ENCODE assay signal across 21 cellular contexts in the genomic region with DNA sequence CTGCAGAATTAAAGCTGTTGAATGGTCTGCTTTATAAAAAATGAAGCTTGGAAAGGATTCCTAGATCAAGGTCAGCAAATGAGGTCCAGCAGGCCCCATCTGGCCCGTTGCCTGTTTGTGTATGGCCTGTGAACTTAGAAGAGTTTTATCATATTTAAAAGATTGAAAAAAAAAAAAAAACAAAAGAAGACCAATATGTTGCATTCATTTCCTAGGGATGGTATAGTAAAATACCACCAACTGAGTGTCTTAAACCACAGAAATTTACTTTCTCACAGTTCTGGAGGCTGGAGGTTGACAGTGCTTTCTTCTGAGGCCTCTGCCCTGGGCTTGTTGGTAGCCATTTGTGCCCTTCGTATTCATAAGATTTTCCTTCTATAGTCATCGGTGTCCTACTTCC.
"Had no signal": no experiment of that assay in that cellular context is flagged by ENCODE, and none has a peak within 500 bp of the region (broad histone marks: within the 10 kb centered on the region; RNA-seq: fewer than 3 reads in every experiment).

No MANE protein-coding gene starts in this region.

- H3K27me3 ChIP-seq: ascending aorta, MG63, Peyer's patch had no signal

- ATAC-seq: activated CD8-positive, alpha-beta T cell treated with anti-CD3 and anti-CD28 coated beads, Interleukin-2, amount 10 ng/mL, durations not matched to agents 7 days and 5 days; WTC11 had no signal

- H3K4me3 ChIP-seq: ascending aorta, MG63, Peyer's patch had no signal

- H3K9me3 ChIP-seq: ascending aorta, MG63, Peyer's patch had no signal

- H3K36me3 ChIP-seq: ascending aorta, MG63, Peyer's patch had no signal

- H3K27ac ChIP-seq: ascending aorta, Peyer's patch, RWPE1 had no signal

- DNase-seq: activated CD4-positive, alpha-beta T cell treated with anti-CD3 and anti-CD28 coated beads for 48 hours; activated CD4-positive, alpha-beta T cell treated with anti-CD3 and anti-CD28 coated beads, Interleukin-2, amount 50 U/mL, for 4 hours; activated CD4-positive, CD25-positive, alpha-beta regulatory T cell treated with anti-CD3 and anti-CD28 coated beads, Interleukin-2, amount 50 U/mL, for 72 hours; activated CD8-positive, alpha-beta memory T cell treated with anti-CD3 and anti-CD28 coated beads, Interleukin-2, amount 50 U/mL, for 48 hours; activated CD8-positive, alpha-beta T cell treated with anti-CD3 and anti-CD28 coated beads, Interleukin-2, amount 10 ng/mL, durations not matched to agents 7 days and 5 days; activated naive CD8-positive, alpha-beta T cell treated with anti-CD3 and anti-CD28 coated beads, Interleukin-2, amount 50 U/mL, for 24 hours; activated T-cell treated with anti-CD3 and anti-CD28 coated beads, Interleukin-2, amount 50 U/mL, for 1 hour; amniotic stem cell; central memory CD4-positive, alpha-beta T cell; MG63; NCI-H1105 treated with DMSO at 0.1 percent for 48 hours; NCI-H1436 treated with DMSO at 0.1 percent for 48 hours; NCI-H187; NCI-H2081; NCI-H510A treated with DMSO at 0.1 percent for 48 hours; Peyer's patch; SHP77 had no signal

- FAIRE-seq: bronchial epithelial cell had no signal

- H3K4me1 ChIP-seq: ascending aorta, Peyer's patch had no signal
